Comparison of ENCODE assay signal across 8 cellular contexts in genomic region chr2:160490760-160491367, GRCh38. TPM values are rescaled to one million over a fixed set of nuclear protein-coding genes. Genes with fewer than 3 reads are reported as not detected.
A peak's percentile ranks its signal among the peaks of the same experiment; 100 is the strongest.
DNase-seq lines count a peak whose midpoint lies in the region; ATAC-seq and TF ChIP-seq lines count a peak whose summit lies in the region.

No MANE protein-coding gene starts in this region.

- H3K27ac Mint-ChIP-seq in CD4-positive, alpha-beta memory T cell = peak overlapping the region; percentile 7 to 97 (median 77)
- H3K27ac Mint-ChIP-seq in endodermal cell = no peak overlapping the region

- no peak overlapping the region for H3K9ac ChIP-seq in endodermal cell (ENCODE audit: extremely low read depth, low read length, poor library complexity, severe bottlenecking)

- no peaks in the 10 kb centered on the region for H3K27me3 ChIP-seq in CD4-positive, alpha-beta memory T cell (ENCODE audit: insufficient read depth, low read length)
- H3K27me3 ChIP-seq in Panc1 (ENCODE audit: control insufficient read depth, insufficient read depth, low read length) (peaks cover 6% of the 10 kb centered on the region; the same call in 1 of the 2 replicates), endodermal cell (ENCODE audit: control insufficient read depth, insufficient read depth, low read length, poor library complexity, severe bottlenecking) (no peaks in the 10 kb centered on the region), ovary (no peaks in the 10 kb centered on the region)

- no peak for TF ChIP-seq POLR2A in ovary (IDR thresholded peaks at IDR 0.05)

- POLR2A ChIA-PET in CD4-positive, alpha-beta memory T cell (lab: Charles Lee; ENCODE audit: partially characterized antibody) = interaction anchor here (0.7 to 1.4 kb wide), 3 partner anchors 9 to 70 kb away, joined by 3 to 4 read pairs (median 4); no protein-coding TSS in a partner anchor
- POLR2A ChIA-PET in Panc1 (lab: Charles Lee) = no interaction called here

- no peaks in the 10 kb centered on the region for H3K36me3 ChIP-seq in CD4-positive, alpha-beta memory T cell (ENCODE audit: insufficient read depth, low read length)
- no peaks in the 10 kb centered on the region; the same call in 1 of the 2 replicates for H3K36me3 ChIP-seq in Panc1 (ENCODE audit: control insufficient read depth, insufficient read depth, low read length)
- no peaks in the 10 kb centered on the region for H3K36me3 ChIP-seq in endodermal cell (ENCODE audit: control insufficient read depth, insufficient read depth, low read length)
- no peaks in the 10 kb centered on the region for H3K36me3 ChIP-seq in ovary

- H3K4me1 Mint-ChIP-seq in CD4-positive, alpha-beta memory T cell = peaks cover 38 to 67% (median 52%) of the 10 kb centered on the region in 4 donors
- H3K4me1 Mint-ChIP-seq in endodermal cell = peaks cover 37% of the 10 kb centered on the region

- ATAC-seq in Panc1 = no peak

- BruUV-seq in Panc1 (replicated peaks; lab: Mats Ljungman, UMichigan) = no TSS peak

- DNase-seq in CD4-positive, alpha-beta memory T cell = no peak
- DNase-seq in Panc1 (ENCODE audit: low read depth, low spot score) (no peak), endodermal cell (no peak), ovary (no peak), NCI-H69 (lab: John Stamatoyannopoulos, UW) (no peak), activated gamma-delta T cell treated with Interleukin-2 at 50 U/mL for 16 hours (no peak), HUDEP-2 (lab: John Stamatoyannopoulos, UW; ENCODE audit: unreplicated experiment in 76 of 76) (no peak), NCI-H128 (lab: John Stamatoyannopoulos, UW; ENCODE audit: unreplicated experiment) (no peak)

- intact Hi-C loops in CD4-positive, alpha-beta memory T cell (cut with micrococcal nuclease) = loop anchor here (10.0 kb wide), 1 partner anchor 674 kb away; the partner anchor contains the start of gene TANK
- intact Hi-C loops in Panc1 (cut with micrococcal nuclease; ENCODE audit: unreplicated experiment) = loop anchor here (10.0 kb wide), 1 partner anchor 484 kb away; no protein-coding TSS in a partner anchor
- intact Hi-C loops in ovary (cut with DNase I) = loop anchor here in 2 of 4 donors (5.0 to 10.0 kb wide), 2 partner anchors 86 to 176 kb away; no protein-coding TSS in a partner anchor

- peak overlapping the region in 1 of 2 donors; percentile 7 for H3K4me3 ChIP-seq in CD4-positive, alpha-beta memory T cell (ENCODE audit: low read length in 2 of 2)
- H3K4me3 ChIP-seq in Panc1 (ENCODE audit: low read depth in 2 of 2, low read length in 2 of 2) (peak overlapping the region; percentile 21 to 74; a peak in 3 of 4 replicates), endodermal cell (ENCODE audit: low read length) (peak overlapping the region; percentile 99), ovary (peak overlapping the region; percentile 94)

- no peaks in the 10 kb centered on the region for H3K27me3 Mint-ChIP-seq in CD4-positive, alpha-beta memory T cell
- no peaks in the 10 kb centered on the region for H3K27me3 Mint-ChIP-seq in endodermal cell (ENCODE audit: insufficient read depth)

- TF ChIP-seq EP300 in ovary (IDR thresholded peaks at IDR 0.05) = no peak

- peak overlapping the region; percentile 89 to 98 (median 95) for H3K4me3 Mint-ChIP-seq in CD4-positive, alpha-beta memory T cell
- H3K4me3 Mint-ChIP-seq in endodermal cell = peak overlapping the region; percentile 76

- WGBS in endodermal cell (ENCODE audit: insufficient coverage in 1 of 2, insufficient read length in 1 of 2), 2 experiments = 80 to 86% methylated on average over 2 to 4 of the region's 4 CpGs
- WGBS in ovary, 3 donors = 36 to 45% (median 40%) methylated on average over 4 of the region's 4 CpGs

- CTCF ChIA-PET in CD4-positive, alpha-beta memory T cell (lab: Charles Lee; ENCODE audit: partially characterized antibody) = no interaction called here
- CTCF ChIA-PET in Panc1 (lab: Charles Lee) = no interaction called here

- no peaks in the 10 kb centered on the region for H3K9me3 ChIP-seq in CD4-positive, alpha-beta memory T cell (ENCODE audit: control insufficient read depth in 1 of 2, low read length in 2 of 2)
- no peaks in the 10 kb centered on the region for H3K9me3 ChIP-seq in Panc1 (ENCODE audit: control insufficient read depth, insufficient read depth, low read depth, low read length)
- H3K9me3 ChIP-seq in endodermal cell (ENCODE audit: control insufficient read depth, low read length) = no peaks in the 10 kb centered on the region
- no peaks in the 10 kb centered on the region for H3K9me3 ChIP-seq in ovary

- no peaks in the 10 kb centered on the region for H3K9me3 Mint-ChIP-seq in CD4-positive, alpha-beta memory T cell
- no peaks in the 10 kb centered on the region for H3K9me3 Mint-ChIP-seq in endodermal cell

- TF ChIP-seq CTCF in Panc1 (IDR thresholded peaks at IDR 0.05) (no peak), endodermal cell (conservative IDR thresholded peaks at IDR 0.05) (no peak), ovary (IDR thresholded peaks at IDR 0.05) (no peak)

- peaks cover 0 to 7% of the 10 kb centered on the region in 2 donors for H3K36me3 Mint-ChIP-seq in CD4-positive, alpha-beta memory T cell
- H3K36me3 Mint-ChIP-seq in endodermal cell (ENCODE audit: low read depth) = no peaks in the 10 kb centered on the region

- peak overlapping the region; percentile 81 for H3K27ac ChIP-seq in CD4-positive, alpha-beta memory T cell (ENCODE audit: low read depth, low read length)
- H3K27ac ChIP-seq in Panc1 (ENCODE audit: low read length) = no peak overlapping the region
- no peak overlapping the region for H3K27ac ChIP-seq in endodermal cell (ENCODE audit: low read depth, low read length)
- no peak overlapping the region for H3K27ac ChIP-seq in ovary

- in situ Hi-C loops in Panc1 (cut with HindIII; ENCODE audit: low pct_unique_long_range_greater_than_20kb, low sequenced_read_pairs) = no loop called here

- H3K4me1 ChIP-seq in CD4-positive, alpha-beta memory T cell (ENCODE audit: insufficient read depth, low read length) = peaks cover 69% of the 10 kb centered on the region
- H3K4me1 ChIP-seq in Panc1 (ENCODE audit: control insufficient read depth, insufficient read depth, low read length) (peaks cover 12% of the 10 kb centered on the region), endodermal cell (ENCODE audit: control insufficient read depth, insufficient read depth, low read length) (peaks cover 4% of the 10 kb centered on the region), ovary (ENCODE audit: insufficient read depth) (peaks cover 11% of the 10 kb centered on the region)

RNA-seq across cellular contexts. Expression of gene RBMS1, which starts 2.7 kb away (rescaled TPM):
- 100 to 1,000 TPM; 101 to 103 TPM for total RNA-seq in CD4-positive, alpha-beta memory T cell
- polyA plus RNA-seq in CD4-positive, alpha-beta memory T cell = 100 to 1,000 TPM; 121 to 131 TPM
- total RNA-seq in Panc1 (2021; ENCODE audit: unreplicated experiment) (67.0 TPM), endodermal cell (100 to 1,000 TPM in 1 of 2 donors, 10 to 100 TPM in 1; 90.7 to 124 TPM), ovary (10 to 100 TPM; 67.5 to 91.9 (median 73.8) TPM)
- 34.3 TPM for polyA plus RNA-seq in Panc1 (2012; ENCODE audit: insufficient read length)
- 63.0 TPM for polyA plus RNA-seq in endodermal cell (2013, experiment 1 of 2)
- polyA plus RNA-seq in endodermal cell (2013, experiment 2 of 2) = 69.2 TPM
- polyA plus RNA-seq in ovary = 10 to 100 TPM; 50.7 to 89.4 TPM
